8 cellular contexts compared by ENCODE assay signal in genomic region chr17:81518785-81519283, GRCh38. TPM values are rescaled to one million over a fixed set of nuclear protein-coding genes. Genes with fewer than 3 reads are reported as not detected.
DNase-seq lines count a peak whose midpoint lies in the region; TF ChIP-seq lines count a peak whose summit lies in the region.

No MANE protein-coding gene starts in this region.

- H3K4me1 ChIP-seq in duodenal mucosa (ENCODE audit: control insufficient read depth in 1 of 2, insufficient read depth in 2 of 2, low read length in 2 of 2) (peaks cover 28 to 40% of the 10 kb centered on the region in 2 donors), mononuclear cell (ENCODE audit: insufficient read depth, low read length) (peaks cover 54% of the 10 kb centered on the region)

- H3K27me3 ChIP-seq in duodenal mucosa (ENCODE audit: control insufficient read depth in 1 of 2, insufficient read depth in 2 of 2, low read length in 2 of 2) (peaks cover 4 to 7% of the 10 kb centered on the region in 2 donors), mononuclear cell (ENCODE audit: insufficient read depth, low read length) (no peaks in the 10 kb centered on the region)

- H3K9me3 ChIP-seq in duodenal mucosa (ENCODE audit: control insufficient read depth in 1 of 2, low read length in 2 of 2) (no peaks in the 10 kb centered on the region), mononuclear cell (ENCODE audit: low read depth, low read length) (no peaks in the 10 kb centered on the region)

- no peaks in the 10 kb centered on the region for H3K36me3 ChIP-seq in duodenal mucosa (ENCODE audit: control insufficient read depth in 1 of 2, insufficient read depth in 2 of 2, low read length in 2 of 2)

- peak; percentile 51 for DNase-seq in NCI-H774 (lab: John Stamatoyannopoulos, UW)
- no peak for DNase-seq in OCI-M1 (lab: John Stamatoyannopoulos, UW)
- DNase-seq in GM19238 (ENCODE audit: insufficient read length, low spot score), result no peak
- DNase-seq in cortex of kidney (lab: John Stamatoyannopoulos, UW), result no peak
- DNase-seq in NCI-H2029 (lab: John Stamatoyannopoulos, UW), result no peak

- no peak for TF ChIP-seq CTCF in GM12875 (IDR thresholded peaks at IDR 0.05; ENCODE audit: borderline replicate concordance, insufficient read depth, low read depth, low read length)

- H3K27ac ChIP-seq in duodenal mucosa (ENCODE audit: low read depth, low read length), result peak overlapping the region; percentile 44

- peak overlapping the region; percentile 57 to 60 for H3K9ac ChIP-seq in duodenal mucosa (ENCODE audit: low read depth in 1 of 2, low read length in 2 of 2)

- H3K4me3 ChIP-seq in GM12875 (ENCODE audit: low read depth, low read length) (peak overlapping the region; percentile 62), duodenal mucosa (ENCODE audit: low read depth in 1 of 2, low read length in 2 of 2) (peak overlapping the region; percentile 59 to 67), mononuclear cell (ENCODE audit: low read length) (peak overlapping the region; percentile 35)

RNA-seq across cellular contexts. Expression of gene ACTG1, which starts 6.2 kb away (rescaled TPM):
- total RNA-seq in mononuclear cell, result 2,327 TPM

RNA-seq across cellular contexts. Expression of gene FSCN2, which starts 9.3 kb away (rescaled TPM):
- total RNA-seq in mononuclear cell, result 0.52 TPM

RNA-seq across cellular contexts. Expression of gene FAAP100, which starts 33.3 kb away (rescaled TPM):
- 13.5 TPM for total RNA-seq in mononuclear cell
